ENCODE assay signal across 17 cellular contexts in genomic region chr4:121827851-121828250, GRCh38. TPM values are rescaled to one million over a fixed set of nuclear protein-coding genes. Genes with fewer than 3 reads are reported as not detected.
DNase-seq lines count a peak whose midpoint lies in the region; ATAC-seq, FAIRE-seq and TF ChIP-seq lines count a peak whose summit lies in the region.
"Had no signal": no experiment of that assay in that cellular context is flagged by ENCODE, and none has a peak within 500 bp of the region (broad histone marks: within the 10 kb centered on the region; RNA-seq: fewer than 3 reads in every experiment).

No MANE protein-coding gene starts in this region.

- peak; percentile 49 for DNase-seq in EH (ENCODE audit: low read depth)
- peak; percentile 60 for DNase-seq in NCI-H226
- no peak for DNase-seq in endothelial cell of umbilical vein (ENCODE audit: low read depth, low spot score)
- no peak for DNase-seq in nephron progenitor cell
- DNase-seq in posterior cingulate gyrus: no peak
- DNase-seq in activated CD4-positive, alpha-beta memory T cell treated with anti-CD3 and anti-CD28 coated beads, Interleukin-2, amount 10 ng/mL, durations not matched to agents 7 days and 5 days: no peak
- DNase-seq: activated CD4-positive, CD25-positive, alpha-beta regulatory T cell; amniotic stem cell; KBM-7; NCI-H1105; occipital lobe; stimulated activated CD4-positive, alpha-beta T cell treated with anti-CD3 and anti-CD28 coated beads, Interleukin-4, amount 100 ng/mL, for 4 hours; T-cell had no signal

- H3K36me3 Mint-ChIP-seq in nephron progenitor cell (ENCODE audit: low read depth): peaks cover 9% of the 10 kb centered on the region
- peaks cover 7% of the 10 kb centered on the region for H3K36me3 Mint-ChIP-seq in stimulated activated memory B cell treated with anti-CD40 and anti-IgM and Interleukin-4, amounts not matched to agents 10 μg/mL and 1 μg/mL and 100 μg/mL, for 72 hours
- H3K36me3 Mint-ChIP-seq in activated CD4-positive, alpha-beta memory T cell treated with anti-CD3 and anti-CD28 coated beads, Interleukin-2, amount 10 ng/mL, durations not matched to agents 7 days and 5 days (ENCODE audit: low read depth): peaks cover 12% of the 10 kb centered on the region

- no peaks in the 10 kb centered on the region for H3K9me3 ChIP-seq in endothelial cell of umbilical vein (replicated peaks; ENCODE audit: control insufficient read depth, insufficient read depth, low read length)
- H3K9me3 ChIP-seq: thoracic aorta had no signal

- no peaks in the 10 kb centered on the region for H3K36me3 ChIP-seq in endothelial cell of umbilical vein (ENCODE audit: control insufficient read depth in 2 of 2, extremely low read depth in 1 of 2, insufficient read depth in 2 of 2, low read length in 2 of 2)

- H3K4me2 ChIP-seq in endothelial cell of umbilical vein (ENCODE audit: insufficient read depth, low read length): no peak overlapping the region

- intact Hi-C loops in endothelial cell of umbilical vein (cut with micrococcal nuclease): no loop called here
- intact Hi-C loops in posterior cingulate gyrus (cut with DNase I): no loop called here

- H4K20me1 ChIP-seq in endothelial cell of umbilical vein (replicated peaks; ENCODE audit: control insufficient read depth, extremely low read depth, insufficient read depth, low read length): no peaks in the 10 kb centered on the region

- POLR2A ChIA-PET in endothelial cell of umbilical vein (lab: Charles Lee): no interaction called here
- POLR2A ChIA-PET in activated CD4-positive, alpha-beta memory T cell treated with anti-CD3 and anti-CD28 coated beads, Interleukin-2, amount 10 ng/mL, durations not matched to agents 7 days and 5 days (lab: Charles Lee): interaction anchor here (1.2 to 1.3 kb wide), 2 partner anchors 10 to 13 kb away, joined by 3 read pairs; no protein-coding TSS in a partner anchor

- no TSS peak for BruUV-seq in endothelial cell of umbilical vein (replicated peaks; lab: Mats Ljungman, UMichigan)

- no peaks in the 10 kb centered on the region for H3K9me3 Mint-ChIP-seq in nephron progenitor cell
- no peaks in the 10 kb centered on the region for H3K9me3 Mint-ChIP-seq in stimulated activated memory B cell treated with anti-CD40 and anti-IgM and Interleukin-4, amounts not matched to agents 10 μg/mL and 1 μg/mL and 100 μg/mL, for 72 hours
- no peaks in the 10 kb centered on the region for H3K9me3 Mint-ChIP-seq in activated CD4-positive, alpha-beta memory T cell treated with anti-CD3 and anti-CD28 coated beads, Interleukin-2, amount 10 ng/mL, durations not matched to agents 7 days and 5 days
- H3K9me3 Mint-ChIP-seq: activated T-helper 2 cell treated with anti-CD3 and anti-CD28 coated beads, Interferon-gamma antibody, Interleukin-2, Interleukin-4, amounts not matched to agents 10 μg/mL and 5 μg/mL and 100 μg/mL, durations not matched to agents 14 hours and 24 hours and 36 hours; T-cell had no signal

- no peaks in the 10 kb centered on the region for H3K9me1 ChIP-seq in endothelial cell of umbilical vein (replicated peaks; ENCODE audit: control insufficient read depth, extremely low read depth, insufficient read depth, low read length)

- TF ChIP-seq CTCF in endothelial cell of umbilical vein (IDR thresholded peaks at IDR 0.05; ENCODE audit: extremely low read depth in 1 of 2, insufficient read depth in 1 of 2, low read depth in 1 of 2, low read length in 2 of 2) (no peak), nephron progenitor cell (IDR thresholded peaks at IDR 0.05) (no peak)

- H3K4me1 ChIP-seq in endothelial cell of umbilical vein (ENCODE audit: control insufficient read depth, extremely low read depth, insufficient read depth, low read length): no peaks in the 10 kb centered on the region

- H3K27ac ChIP-seq in endothelial cell of umbilical vein (ENCODE audit: insufficient read depth, low read depth, low read length): no peak overlapping the region
- H3K27ac ChIP-seq: C4-2B, thoracic aorta had no signal

- peaks cover 17% of the 10 kb centered on the region for H3K4me1 Mint-ChIP-seq in nephron progenitor cell
- peaks cover 8% of the 10 kb centered on the region for H3K4me1 Mint-ChIP-seq in stimulated activated memory B cell treated with anti-CD40 and anti-IgM and Interleukin-4, amounts not matched to agents 10 μg/mL and 1 μg/mL and 100 μg/mL, for 72 hours
- peaks cover 10% of the 10 kb centered on the region for H3K4me1 Mint-ChIP-seq in activated CD4-positive, alpha-beta memory T cell treated with anti-CD3 and anti-CD28 coated beads, Interleukin-2, amount 10 ng/mL, durations not matched to agents 7 days and 5 days

- dilution Hi-C loops in endothelial cell of umbilical vein (cut with MboI; ENCODE audit: extremely low pct_ligation_motif_present, low sequenced_read_pairs): no loop called here

- CTCF ChIA-PET in endothelial cell of umbilical vein (lab: Charles Lee): interaction anchor here (1.3 to 1.5 kb wide), 3 partner anchors 8 to 365 kb away, joined by 4 to 8 read pairs (median 4); no protein-coding TSS in a partner anchor
- CTCF ChIA-PET in activated CD4-positive, alpha-beta memory T cell treated with anti-CD3 and anti-CD28 coated beads, Interleukin-2, amount 10 ng/mL, durations not matched to agents 7 days and 5 days (lab: Charles Lee): interaction anchor here (1.3 kb wide), 1 partner anchor 32 kb away, joined by 3 read pairs; no protein-coding TSS in a partner anchor

- no peaks in the 10 kb centered on the region for H3K27me3 Mint-ChIP-seq in nephron progenitor cell (ENCODE audit: low read depth, poor library complexity)
- no peaks in the 10 kb centered on the region for H3K27me3 Mint-ChIP-seq in stimulated activated memory B cell treated with anti-CD40 and anti-IgM and Interleukin-4, amounts not matched to agents 10 μg/mL and 1 μg/mL and 100 μg/mL, for 72 hours
- no peaks in the 10 kb centered on the region for H3K27me3 Mint-ChIP-seq in activated CD4-positive, alpha-beta memory T cell treated with anti-CD3 and anti-CD28 coated beads, Interleukin-2, amount 10 ng/mL, durations not matched to agents 7 days and 5 days
- H3K27me3 Mint-ChIP-seq: T-cell had no signal

- H2AFZ ChIP-seq in endothelial cell of umbilical vein (ENCODE audit: low read depth, low read length): no peak overlapping the region

- peak overlapping the region; percentile 31 for H3K27ac Mint-ChIP-seq in nephron progenitor cell
- H3K27ac Mint-ChIP-seq in stimulated activated memory B cell treated with anti-CD40 and anti-IgM and Interleukin-4, amounts not matched to agents 10 μg/mL and 1 μg/mL and 100 μg/mL, for 72 hours: no peak overlapping the region
- H3K27ac Mint-ChIP-seq in activated CD4-positive, alpha-beta memory T cell treated with anti-CD3 and anti-CD28 coated beads, Interleukin-2, amount 10 ng/mL, durations not matched to agents 7 days and 5 days: no peak overlapping the region
- H3K27ac Mint-ChIP-seq: activated T-helper 2 cell treated with anti-CD3 and anti-CD28 coated beads, Interferon-gamma antibody, Interleukin-2, Interleukin-4, amounts not matched to agents 10 μg/mL and 5 μg/mL and 100 μg/mL, durations not matched to agents 14 hours and 24 hours and 36 hours; T-cell had no signal

- H3K27me3 ChIP-seq in endothelial cell of umbilical vein (ENCODE audit: control insufficient read depth in 2 of 2, insufficient read depth in 2 of 2, low read length in 2 of 2): no peaks in the 10 kb centered on the region

- H3K4me3 ChIP-seq in endothelial cell of umbilical vein (replicated peaks in 1 of 3; ENCODE audit: insufficient read depth in 1 of 3, low read depth in 1 of 3, low read length in 3 of 3): no peak overlapping the region
- H3K4me3 ChIP-seq: thoracic aorta had no signal

- ATAC-seq in stimulated activated memory B cell treated with anti-CD40 and anti-IgM and Interleukin-4, amounts not matched to agents 10 μg/mL and 1 μg/mL and 100 μg/mL, for 72 hours: no peak
- ATAC-seq: T-cell had no signal

- peaks cover 8% of the 10 kb centered on the region for H3K79me2 ChIP-seq in endothelial cell of umbilical vein (ENCODE audit: control insufficient read depth, insufficient read depth, low read length)

- H3K4me3 Mint-ChIP-seq in nephron progenitor cell: no peak overlapping the region
- no peak overlapping the region for H3K4me3 Mint-ChIP-seq in stimulated activated memory B cell treated with anti-CD40 and anti-IgM and Interleukin-4, amounts not matched to agents 10 μg/mL and 1 μg/mL and 100 μg/mL, for 72 hours
- H3K4me3 Mint-ChIP-seq in activated CD4-positive, alpha-beta memory T cell treated with anti-CD3 and anti-CD28 coated beads, Interleukin-2, amount 10 ng/mL, durations not matched to agents 7 days and 5 days: no peak overlapping the region
- H3K4me3 Mint-ChIP-seq: T-cell had no signal

- TF ChIP-seq POLR2A in endothelial cell of umbilical vein (IDR thresholded peaks at IDR 0.05; ENCODE audit: low read depth, low read length): no peak

- no peak for FAIRE-seq in endothelial cell of umbilical vein (lab: Jason Lieb, UNC)

- no peak overlapping the region for H3K9ac ChIP-seq in endothelial cell of umbilical vein (replicated peaks; ENCODE audit: extremely low read depth, insufficient read depth, low read length)

RNA-seq across cellular contexts. Expression of gene CCNA2, which starts 4.2 kb away (rescaled TPM):
- 63.1 and 65.4 TPM in 2 replicates for total RNA-seq in endothelial cell of umbilical vein
- 23.3 and 23.7 TPM in 2 replicates for polyA plus RNA-seq in endothelial cell of umbilical vein
- 40.7 and 43.4 TPM in 2 replicates for polyA plus RNA-seq in endothelial cell of umbilical vein (2011; cell fraction: cytosol; rRNA removed)
- 20.2 and 30.0 TPM in 2 replicates for polyA plus RNA-seq in endothelial cell of umbilical vein (2011; cell fraction: nucleus; rRNA removed)
- 16.8 and 45.8 TPM in 2 replicates for polyA plus RNA-seq in endothelial cell of umbilical vein (2012)
- polyA minus RNA-seq in endothelial cell of umbilical vein: 25.1 and 29.4 TPM in 2 replicates
- polyA minus RNA-seq in endothelial cell of umbilical vein (2011; cell fraction: cytosol; rRNA and poly(A)+ RNA removed): 56.2 TPM
- 11.6 and 19.5 TPM in 2 replicates for polyA minus RNA-seq in endothelial cell of umbilical vein (2011; cell fraction: nucleus; rRNA and poly(A)+ RNA removed)
- 100 to 1,000 TPM; 104 to 107 TPM for total RNA-seq in activated CD4-positive, alpha-beta memory T cell treated with anti-CD3 and anti-CD28 coated beads, Interleukin-2, amount 10 ng/mL, durations not matched to agents 7 days and 5 days

RNA-seq across cellular contexts. Expression of gene EXOSC9, which starts 26.7 kb away (rescaled TPM):
- 46.3 and 47.2 TPM in 2 replicates for total RNA-seq in endothelial cell of umbilical vein
- 14.1 and 19.0 TPM in 2 replicates for polyA plus RNA-seq in endothelial cell of umbilical vein
- 28.7 and 31.9 TPM in 2 replicates for polyA plus RNA-seq in endothelial cell of umbilical vein (2011; cell fraction: cytosol; rRNA removed)
- polyA plus RNA-seq in endothelial cell of umbilical vein (2011; cell fraction: nucleus; rRNA removed): 37.7 and 57.3 TPM in 2 replicates
- polyA plus RNA-seq in endothelial cell of umbilical vein (2012): 33.5 and 50.3 TPM in 2 replicates
- 37.0 and 40.5 TPM in 2 replicates for polyA minus RNA-seq in endothelial cell of umbilical vein
- polyA minus RNA-seq in endothelial cell of umbilical vein (2011; cell fraction: cytosol; rRNA and poly(A)+ RNA removed): 18.7 TPM
- 30.4 and 40.4 TPM in 2 replicates for polyA minus RNA-seq in endothelial cell of umbilical vein (2011; cell fraction: nucleus; rRNA and poly(A)+ RNA removed)
- total RNA-seq in activated CD4-positive, alpha-beta memory T cell treated with anti-CD3 and anti-CD28 coated beads, Interleukin-2, amount 10 ng/mL, durations not matched to agents 7 days and 5 days: 10 to 100 TPM; 50.5 to 51.0 TPM

RNA-seq across cellular contexts. Expression of gene BBS7, which starts 42.4 kb away (rescaled TPM):
- 20.0 and 22.2 TPM in 2 replicates for total RNA-seq in endothelial cell of umbilical vein
- polyA plus RNA-seq in endothelial cell of umbilical vein: 13.4 and 21.7 TPM in 2 replicates
- polyA plus RNA-seq in endothelial cell of umbilical vein (2011; cell fraction: cytosol; rRNA removed): 23.5 and 28.3 TPM in 2 replicates
- 21.9 and 26.3 TPM in 2 replicates for polyA plus RNA-seq in endothelial cell of umbilical vein (2011; cell fraction: nucleus; rRNA removed)
- 15.9 and 21.9 TPM in 2 replicates for polyA plus RNA-seq in endothelial cell of umbilical vein (2012)
- polyA minus RNA-seq in endothelial cell of umbilical vein: 9.0 and 13.7 TPM in 2 replicates
- 14.1 TPM for polyA minus RNA-seq in endothelial cell of umbilical vein (2011; cell fraction: cytosol; rRNA and poly(A)+ RNA removed)
- polyA minus RNA-seq in endothelial cell of umbilical vein (2011; cell fraction: nucleus; rRNA and poly(A)+ RNA removed): 12.3 and 12.6 TPM in 2 replicates
- 10 to 100 TPM; 16.2 to 16.9 TPM for total RNA-seq in activated CD4-positive, alpha-beta memory T cell treated with anti-CD3 and anti-CD28 coated beads, Interleukin-2, amount 10 ng/mL, durations not matched to agents 7 days and 5 days

Comparison
In these comparisons a context has a peak if more than half of its experiments do, and no peak if none do; other contexts are left out.
1. DNase-seq: peak in EH (single experiment) and NCI-H226 (single experiment); none in endothelial cell of umbilical vein (single experiment), nephron progenitor cell (single experiment), posterior cingulate gyrus (0 of 10) and activated CD4-positive, alpha-beta memory T cell treated with anti-CD3 and anti-CD28 coated beads, Interleukin-2, amount 10 ng/mL, durations not matched to agents 7 days and 5 days (single experiment).